20 cellular contexts compared by ENCODE assay signal in genomic region chr6:157080986-157081391, GRCh38.
"Had no signal": no experiment of that assay in that cellular context is flagged by ENCODE, and none has a peak within 500 bp of the region (broad histone marks: within the 10 kb centered on the region; RNA-seq: fewer than 3 reads in every experiment).

No MANE protein-coding gene starts in this region.

- H3K27me3 ChIP-seq: breast epithelium, dorsolateral prefrontal cortex, esophagus muscularis mucosa, gastrocnemius medialis, thyroid gland, upper lobe of right lung had no signal

- H3K27ac ChIP-seq: breast epithelium, esophagus muscularis mucosa, gastrocnemius medialis, left ventricle myocardium inferior, thyroid gland, upper lobe of right lung had no signal

- H3K4me3 ChIP-seq: breast epithelium, dorsolateral prefrontal cortex, esophagus muscularis mucosa, gastrocnemius medialis, left ventricle myocardium inferior, thyroid gland, upper lobe of right lung had no signal

- H3K9me3 ChIP-seq: breast epithelium, esophagus muscularis mucosa, gastrocnemius medialis, left ventricle myocardium inferior, thyroid gland, upper lobe of right lung had no signal

- DNase-seq: activated CD4-positive, alpha-beta memory T cell treated with anti-CD3 and anti-CD28 coated beads for 36 hours; activated CD4-positive, alpha-beta T cell treated with anti-CD3 and anti-CD28 coated beads for 48 hours; activated CD4-positive, CD25-positive, alpha-beta regulatory T cell; activated naive CD4-positive, alpha-beta T cell treated with Interleukin-2 at 50 U/mL for 16 hours; activated naive CD8-positive, alpha-beta T cell treated with anti-CD3 and anti-CD28 coated beads, Interleukin-2, amount 10 ng/mL, durations not matched to agents 7 days and 5 days; activated T-cell treated with anti-CD3 and anti-CD28 coated beads, Interleukin-2, amount 50 U/mL, for 48 hours; amniotic stem cell; dorsolateral prefrontal cortex; effector memory CD8-positive, alpha-beta T cell; gastrocnemius medialis; hippocampal formation; kidney glomerular epithelial cell; left ventricle myocardium inferior; naive thymus-derived CD8-positive, alpha-beta T cell; stimulated activated CD4-positive, alpha-beta T cell treated with anti-CD3 and anti-CD28 coated beads, Interleukin-4, amount 100 ng/mL, for 24 hours; stimulated activated naive CD8-positive, alpha-beta T cell treated with anti-CD3 and anti-CD28 coated beads, Interleukin-15, Interleukin-2, amounts not matched to agents 100 U/mL and 50 U/mL, for 24 hours; thyroid gland; upper lobe of right lung had no signal

- H3K36me3 ChIP-seq: breast epithelium had no signal

- ATAC-seq: effector memory CD8-positive, alpha-beta T cell; gastrocnemius medialis; naive thymus-derived CD8-positive, alpha-beta T cell; stimulated activated naive CD8-positive, alpha-beta T cell treated with anti-CD3 and anti-CD28 coated beads, Interleukin-15, Interleukin-2, amounts not matched to agents 100 U/mL and 50 U/mL, for 24 hours; upper lobe of right lung had no signal

- H3K4me1 ChIP-seq: breast epithelium, upper lobe of right lung had no signal
